ENCODE assay signal across 32 cellular contexts in genomic region chr1:44045064-44045463, GRCh38.
"Had no signal": no experiment of that assay in that cellular context is flagged by ENCODE, and none has a peak within 500 bp of the region (broad histone marks: within the 10 kb centered on the region; RNA-seq: fewer than 3 reads in every experiment).

No MANE protein-coding gene starts in this region.

- H3K9me3 Mint-ChIP-seq: activated B cell treated with CpG ODN at 0.5 μM for 24 hours; activated CD4-positive, alpha-beta memory T cell treated with anti-CD3 and anti-CD28 coated beads for 36 hours; activated naive CD4-positive, alpha-beta T cell treated with anti-CD3 and anti-CD28 coated beads, Interleukin-2, amount 10 ng/mL, durations not matched to agents 7 days and 5 days; activated naive CD8-positive, alpha-beta T cell treated with anti-CD3 and anti-CD28 coated beads, Interleukin-2, amount 50 U/mL, for 24 hours had no signal

- DNase-seq: activated B cell treated with CpG ODN at 0.5 μM for 24 hours; activated CD4-positive, alpha-beta memory T cell treated with anti-CD3 and anti-CD28 coated beads for 36 hours; activated CD4-positive, alpha-beta T cell treated with anti-CD3 and anti-CD28 coated beads for 4 hours; activated CD4-positive, alpha-beta T cell treated with anti-CD3 and anti-CD28 coated beads, Interleukin-2, amount 50 U/mL, for 1 hour; activated CD4-positive, CD25-positive, alpha-beta regulatory T cell treated with anti-CD3 and anti-CD28 coated beads, Interleukin-2, amount 50 U/mL, for 72 hours; activated CD8-positive, alpha-beta memory T cell treated with anti-CD3 and anti-CD28 coated beads, Interleukin-2, amount 50 U/mL, for 4 hours; activated effector memory CD4-positive, alpha-beta T cell treated with Interleukin-2 at 50 U/mL for 16 hours; activated naive CD4-positive, alpha-beta T cell treated with anti-CD3 and anti-CD28 coated beads, Interleukin-2, amount 10 ng/mL, durations not matched to agents 7 days and 5 days; activated naive CD8-positive, alpha-beta T cell treated with anti-CD3 and anti-CD28 coated beads, Interleukin-2, amount 50 U/mL, for 24 hours; activated T-cell treated with anti-CD3 and anti-CD28 coated beads, Interleukin-2, amount 50 U/mL, for 48 hours; anterior cingulate cortex; brain microvascular endothelial cell; central memory CD4-positive, alpha-beta T cell; Kasumi-1; KG1; MG63; NCI-H1048; NCI-H1105 treated with DMSO at 0.1 percent for 48 hours; NCI-H1436; NCI-H1694 treated with DMSO at 0.1 percent for 48 hours; NCI-H2029; NCI-H345; NCI-H524 treated with DMSO at 0.1 percent for 48 hours; SIG-M5; SW 1271; T-helper 1 cell; T-helper 2 cell; T1000 had no signal

- H3K36me3 ChIP-seq: brain microvascular endothelial cell, MG63 had no signal

- H3K27me3 ChIP-seq: brain microvascular endothelial cell, MG63 had no signal

- H3K27ac ChIP-seq: brain microvascular endothelial cell, RWPE1 had no signal

- H3K27ac Mint-ChIP-seq: activated B cell treated with CpG ODN at 0.5 μM for 24 hours; activated CD4-positive, alpha-beta memory T cell treated with anti-CD3 and anti-CD28 coated beads for 36 hours; activated naive CD4-positive, alpha-beta T cell treated with anti-CD3 and anti-CD28 coated beads, Interleukin-2, amount 10 ng/mL, durations not matched to agents 7 days and 5 days; activated naive CD8-positive, alpha-beta T cell; activated naive CD8-positive, alpha-beta T cell treated with anti-CD3 and anti-CD28 coated beads, Interleukin-2, amount 50 U/mL, for 24 hours had no signal

- H3K36me3 Mint-ChIP-seq: activated CD4-positive, alpha-beta memory T cell treated with anti-CD3 and anti-CD28 coated beads for 36 hours; activated naive CD4-positive, alpha-beta T cell treated with anti-CD3 and anti-CD28 coated beads, Interleukin-2, amount 10 ng/mL, durations not matched to agents 7 days and 5 days; activated naive CD8-positive, alpha-beta T cell had no signal

- H3K4me3 Mint-ChIP-seq: activated B cell treated with CpG ODN at 0.5 μM for 24 hours; activated CD4-positive, alpha-beta memory T cell treated with anti-CD3 and anti-CD28 coated beads for 36 hours; activated naive CD4-positive, alpha-beta T cell treated with anti-CD3 and anti-CD28 coated beads, Interleukin-2, amount 10 ng/mL, durations not matched to agents 7 days and 5 days; activated naive CD8-positive, alpha-beta T cell; activated naive CD8-positive, alpha-beta T cell treated with anti-CD3 and anti-CD28 coated beads, Interleukin-2, amount 50 U/mL, for 24 hours had no signal

- H3K9me3 ChIP-seq: MG63 had no signal

- H3K4me3 ChIP-seq: MG63 had no signal

- ATAC-seq: activated naive CD8-positive, alpha-beta T cell treated with anti-CD3 and anti-CD28 coated beads, Interleukin-2, amount 50 U/mL, for 24 hours; Right ventricle myocardium inferior; SK-N-SH treated with all-trans-retinoic acid at 6 μM for 48 hours had no signal
